ENCODE assay signal across 21 cellular contexts in the genomic region with DNA sequence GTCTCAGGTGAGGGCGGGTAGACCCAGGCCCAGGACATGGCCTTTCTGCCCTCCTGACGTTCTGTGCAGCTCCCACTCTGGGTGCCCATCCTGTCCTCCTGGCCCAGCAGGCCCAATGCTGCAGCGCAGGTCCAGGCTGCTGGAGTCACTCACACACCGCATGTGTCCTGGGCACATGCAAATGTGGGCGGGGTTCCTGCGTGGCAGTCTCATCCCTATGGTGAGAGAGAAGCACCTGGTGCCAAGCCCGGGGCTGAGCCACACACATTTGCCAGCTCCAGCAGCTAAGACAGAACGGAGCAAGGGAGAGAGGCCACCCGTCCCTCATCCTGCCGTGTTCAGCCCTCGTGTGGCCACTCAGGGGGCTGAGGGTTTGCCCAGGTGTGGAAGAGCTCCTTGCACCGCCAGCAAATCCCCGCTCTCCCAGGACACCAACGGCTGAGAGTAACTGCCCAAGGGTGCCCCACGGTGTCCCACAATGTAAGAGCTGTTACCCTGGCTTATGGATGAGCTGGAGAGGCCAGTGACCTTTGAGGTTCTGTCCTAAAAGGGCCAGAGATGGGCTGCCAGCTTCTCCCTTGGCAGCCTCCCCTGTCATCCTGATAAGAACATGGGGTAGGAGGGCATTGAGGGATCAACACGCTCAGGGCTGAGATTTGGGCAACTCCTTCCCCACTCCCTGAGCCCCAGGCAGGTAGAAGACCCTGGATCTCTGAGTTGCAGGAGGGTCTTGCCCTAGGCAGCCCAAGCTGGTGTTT. TPM values are rescaled to one million over a fixed set of nuclear protein-coding genes. Genes with fewer than 3 reads are reported as not detected.
"Had no signal": no experiment of that assay in that cellular context is flagged by ENCODE, and none has a peak within 500 bp of the region (broad histone marks: within the 10 kb centered on the region; RNA-seq: fewer than 3 reads in every experiment).

No MANE protein-coding gene starts in this region.

- H3K4me1 Mint-ChIP-seq: activated naive CD8-positive, alpha-beta T cell treated with anti-CD3 and anti-CD28 coated beads, Interleukin-2, amount 10 ng/mL, durations not matched to agents 7 days and 5 days had no signal

- H3K27ac ChIP-seq: epithelial cell of prostate, tibial nerve, vagina had no signal

- H3K36me3 Mint-ChIP-seq: activated naive CD8-positive, alpha-beta T cell treated with anti-CD3 and anti-CD28 coated beads, Interleukin-2, amount 10 ng/mL, durations not matched to agents 7 days and 5 days; memory B cell; naive thymus-derived CD4-positive, alpha-beta T cell had no signal

- H3K27me3 Mint-ChIP-seq: activated naive CD8-positive, alpha-beta T cell treated with anti-CD3 and anti-CD28 coated beads, Interleukin-2, amount 10 ng/mL, durations not matched to agents 7 days and 5 days had no signal

- H3K36me3 ChIP-seq: vagina had no signal

- H3K9me3 Mint-ChIP-seq: activated naive CD8-positive, alpha-beta T cell treated with anti-CD3 and anti-CD28 coated beads, Interleukin-2, amount 10 ng/mL, durations not matched to agents 7 days and 5 days; effector memory CD8-positive, alpha-beta T cell; naive thymus-derived CD4-positive, alpha-beta T cell had no signal

- H3K27ac Mint-ChIP-seq: activated naive CD8-positive, alpha-beta T cell treated with anti-CD3 and anti-CD28 coated beads, Interleukin-2, amount 10 ng/mL, durations not matched to agents 7 days and 5 days; effector memory CD8-positive, alpha-beta T cell; memory B cell; naive thymus-derived CD4-positive, alpha-beta T cell had no signal

- H3K27me3 ChIP-seq: tibial nerve, vagina had no signal

- H3K9me3 ChIP-seq: mucosa of descending colon, tibial nerve, vagina had no signal

- H3K4me3 Mint-ChIP-seq: activated naive CD8-positive, alpha-beta T cell treated with anti-CD3 and anti-CD28 coated beads, Interleukin-2, amount 10 ng/mL, durations not matched to agents 7 days and 5 days; effector memory CD8-positive, alpha-beta T cell; memory B cell; naive thymus-derived CD4-positive, alpha-beta T cell had no signal

- DNase-seq: activated CD4-positive, CD25-positive, alpha-beta regulatory T cell treated with anti-CD3 and anti-CD28 coated beads, Interleukin-2, amount 50 U/mL, for 72 hours; activated naive CD4-positive, alpha-beta T cell; activated naive CD8-positive, alpha-beta T cell treated with anti-CD3 and anti-CD28 coated beads, Interleukin-2, amount 10 ng/mL, durations not matched to agents 7 days and 5 days; cerebellar nuclear complex; dermis blood vessel endothelial cell; effector memory CD8-positive, alpha-beta T cell; head of caudate nucleus; naive thymus-derived CD4-positive, alpha-beta T cell; stimulated activated CD4-positive, alpha-beta T cell treated with anti-CD3 and anti-CD28 coated beads, Interleukin-15, amount 100 ng/mL, for 24 hours; stimulated activated CD4-positive, alpha-beta T cell treated with anti-CD3 and anti-CD28 coated beads, Interleukin-4, amount 100 ng/mL, for 24 hours; stimulated activated naive CD4-positive, alpha-beta T cell treated with Interleukin-2 at 50 U/mL for 16 hours; T1000 had no signal

- H3K4me3 ChIP-seq: mucosa of descending colon, tibial nerve, vagina had no signal

- ATAC-seq: effector memory CD8-positive, alpha-beta T cell; mucosa of descending colon; naive thymus-derived CD4-positive, alpha-beta T cell had no signal

RNA-seq across cellular contexts. Expression of a gene that starts 6.2 kb away (rescaled TPM):
- total RNA-seq: activated CD8-positive, alpha-beta memory T cell treated with anti-CD3 and anti-CD28 coated beads for 36 hours; activated naive CD8-positive, alpha-beta T cell treated with anti-CD3 and anti-CD28 coated beads, Interleukin-2, amount 10 ng/mL, durations not matched to agents 7 days and 5 days; dermis blood vessel endothelial cell; frontal cortex; naive thymus-derived CD4-positive, alpha-beta T cell; renal cortical epithelial cell; skeletal muscle tissue; vagina had no signal
- polyA plus RNA-seq: naive thymus-derived CD4-positive, alpha-beta T cell had no signal

RNA-seq across cellular contexts. Expression of a gene that starts 16.7 kb away (rescaled TPM):
- total RNA-seq: activated CD8-positive, alpha-beta memory T cell treated with anti-CD3 and anti-CD28 coated beads for 36 hours; dermis blood vessel endothelial cell; renal cortical epithelial cell; skeletal muscle tissue had no signal
